25 cellular contexts compared by ENCODE assay signal in the genomic region with DNA sequence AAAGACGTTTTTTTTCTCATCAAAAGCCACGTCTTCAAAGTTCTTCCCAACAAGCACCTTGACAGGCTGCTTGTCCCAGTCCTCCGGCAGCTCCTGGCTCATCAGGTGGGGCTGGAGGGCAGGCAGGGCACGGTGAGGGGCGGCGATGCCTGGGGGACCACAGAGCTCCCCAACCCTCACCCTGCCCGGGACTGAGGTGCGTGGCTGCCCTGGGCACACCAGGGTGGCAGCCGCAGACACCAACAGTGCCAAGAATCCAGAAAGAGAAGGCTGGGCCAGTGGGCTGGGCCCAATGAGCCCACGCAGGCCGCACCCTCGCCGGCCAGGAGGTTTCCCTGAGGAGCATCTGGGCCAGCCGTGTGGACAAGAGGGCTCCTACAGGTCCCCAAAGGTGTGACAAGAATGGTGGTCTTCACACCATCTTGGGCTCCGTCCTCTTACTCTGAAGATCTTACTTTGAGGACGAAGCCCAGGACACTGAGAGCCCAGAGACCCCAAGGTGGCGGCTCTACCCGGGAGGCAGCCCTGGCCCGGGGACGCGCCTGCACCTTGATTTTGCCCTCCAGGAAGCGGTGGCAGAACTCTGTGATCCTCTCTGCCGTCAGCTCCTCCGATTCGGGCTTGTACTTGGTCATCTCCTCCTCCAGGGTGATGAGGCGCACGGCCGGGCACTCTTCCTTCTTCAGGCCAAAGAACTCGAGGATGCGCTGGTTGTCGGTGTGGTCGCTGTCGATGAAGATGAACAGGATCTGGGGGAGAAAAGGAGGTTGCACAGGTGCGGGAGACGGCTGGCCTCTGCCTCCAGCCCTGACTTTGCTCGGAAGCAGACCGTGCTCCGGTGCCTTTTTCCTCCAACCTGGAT. TPM values are rescaled to one million over a fixed set of nuclear protein-coding genes. Genes with fewer than 3 reads are reported as not detected.
"Had no signal": no experiment of that assay in that cellular context is flagged by ENCODE, and none has a peak within 500 bp of the region (broad histone marks: within the 10 kb centered on the region; RNA-seq: fewer than 3 reads in every experiment).

No MANE protein-coding gene starts in this region.

- H3K4me1 ChIP-seq: sigmoid colon had no signal

- H3K4me3 Mint-ChIP-seq: activated CD4-positive, alpha-beta memory T cell treated with anti-CD3 and anti-CD28 coated beads for 36 hours; activated naive CD8-positive, alpha-beta T cell; memory B cell; nephron; T-helper 1 cell treated with Interleukin-12 subunit alpha and Interleukin-12 subunit beta and Interleukin-4 antibody, amounts not matched to agents 30 μg/mL and 1 μg/mL, for 36 hours had no signal

- H3K27me3 ChIP-seq: heart right ventricle, sigmoid colon, upper lobe of left lung had no signal

- H3K9me3 Mint-ChIP-seq: activated CD4-positive, alpha-beta memory T cell treated with anti-CD3 and anti-CD28 coated beads for 36 hours; memory B cell; nephron; T-helper 1 cell treated with Interleukin-12 subunit alpha and Interleukin-12 subunit beta and Interleukin-4 antibody, amounts not matched to agents 30 μg/mL and 1 μg/mL, for 36 hours had no signal

- H3K4me2 ChIP-seq: smooth muscle cell had no signal

- H3K9me3 ChIP-seq: heart right ventricle, sigmoid colon, upper lobe of left lung had no signal

- H3K27me3 Mint-ChIP-seq: activated CD4-positive, alpha-beta memory T cell treated with anti-CD3 and anti-CD28 coated beads for 36 hours; activated naive CD8-positive, alpha-beta T cell; memory B cell had no signal

- H3K27ac Mint-ChIP-seq: activated CD4-positive, alpha-beta memory T cell treated with anti-CD3 and anti-CD28 coated beads for 36 hours; activated naive CD8-positive, alpha-beta T cell; memory B cell; nephron; T-helper 1 cell treated with Interleukin-12 subunit alpha and Interleukin-12 subunit beta and Interleukin-4 antibody, amounts not matched to agents 30 μg/mL and 1 μg/mL, for 36 hours had no signal

- H3K36me3 Mint-ChIP-seq: activated naive CD8-positive, alpha-beta T cell had no signal

- FAIRE-seq: bronchial epithelial cell had no signal

- ATAC-seq: left cardiac atrium had no signal

- H3K4me1 Mint-ChIP-seq: memory B cell, nephron had no signal

- H3K4me3 ChIP-seq: coronary artery, heart right ventricle, sigmoid colon, smooth muscle cell, upper lobe of left lung had no signal

- H3K27ac ChIP-seq: coronary artery, heart right ventricle, sigmoid colon had no signal

- DNase-seq: activated CD4-positive, alpha-beta memory T cell treated with anti-CD3 and anti-CD28 coated beads for 36 hours; activated CD4-positive, alpha-beta T cell treated with anti-CD3 and anti-CD28 coated beads for 48 hours; activated effector memory CD4-positive, alpha-beta T cell treated with anti-CD3 and anti-CD28 coated beads, Interleukin-2, amount 50 U/mL, for 16 hours; cerebellar nuclear complex; heart right ventricle; islet precursor cell; left cardiac atrium; nucleus accumbens; posterior cingulate gyrus; sigmoid colon; stimulated activated CD4-positive, alpha-beta T cell treated with anti-CD3 and anti-CD28 coated beads, Interleukin-2, amount 100 ng/mL, for 48 hours; stimulated activated CD8-positive, alpha-beta memory T cell treated with anti-CD3 and anti-CD28 coated beads, Interleukin-4, amount 100 ng/mL, for 48 hours; stimulated activated naive CD4-positive, alpha-beta T cell had no signal

RNA-seq across cellular contexts. Expression of gene PPP1R27, which starts 11.3 kb away (rescaled TPM):
- total RNA-seq: activated CD4-positive, alpha-beta memory T cell treated with anti-CD3 and anti-CD28 coated beads for 36 hours; bronchial epithelial cell; fibroblast of villous mesenchyme; left cardiac atrium; mononuclear cell; sigmoid colon; upper lobe of left lung had no signal

RNA-seq across cellular contexts. Expression of gene GCGR, which starts 42.2 kb away (rescaled TPM):
- total RNA-seq: activated CD4-positive, alpha-beta memory T cell treated with anti-CD3 and anti-CD28 coated beads for 36 hours; bronchial epithelial cell; epithelial cell of proximal tubule; fibroblast of villous mesenchyme; heart right ventricle; left cardiac atrium; mononuclear cell; myocyte; smooth muscle cell had no signal
- polyA plus RNA-seq: smooth muscle cell had no signal
